9 cellular contexts compared by ENCODE assay signal in genomic region chr15:64843996-64844395, GRCh38. TPM values are rescaled to one million over a fixed set of nuclear protein-coding genes. Genes with fewer than 3 reads are reported as not detected.
DNase-seq lines count a peak whose midpoint lies in the region; ATAC-seq, FAIRE-seq and TF ChIP-seq lines count a peak whose summit lies in the region.
"Had no signal": no experiment of that assay in that cellular context is flagged by ENCODE, and none has a peak within 500 bp of the region (broad histone marks: within the 10 kb centered on the region; RNA-seq: fewer than 3 reads in every experiment).

No MANE protein-coding gene starts in this region.

- FAIRE-seq in H1 (lab: Jason Lieb, UNC), result no peak
- FAIRE-seq: pancreas had no signal

- H2BK20ac ChIP-seq in H1 (ENCODE audit: low read length), result no peak overlapping the region

- H3K56ac ChIP-seq in H1 (replicated peaks; ENCODE audit: insufficient read length, low read depth, low read length), result no peak overlapping the region

- H3K79me2 ChIP-seq in MM.1S (ENCODE audit: low read length) (peaks cover 72% of the 10 kb centered on the region), H1 (ENCODE audit: control insufficient read depth in 1 of 2, insufficient read depth in 2 of 2, low read length in 2 of 2) (peaks cover 4 to 66% of the 10 kb centered on the region in 2 experiments), neural progenitor cell (ENCODE audit: low read depth) (peaks cover 50% of the 10 kb centered on the region)

- H3K9me2 ChIP-seq in MM.1S (replicated peaks; ENCODE audit: insufficient read depth, low read length), result no peaks in the 10 kb centered on the region

- H3F3A ChIP-seq in MM.1S (ENCODE audit: insufficient read depth, low read length) (peaks cover 10% of the 10 kb centered on the region; the same call in 1 of the 2 replicates), neural progenitor cell (ENCODE audit: low read depth) (peaks cover 17% of the 10 kb centered on the region)

- H2BK15ac ChIP-seq in H1 (ENCODE audit: low read length), result no peak overlapping the region

- TF ChIP-seq RAD21 in H1 (IDR thresholded peaks at IDR 0.05 in 1 of 2, conservative IDR thresholded peaks at IDR 0.05 in 1 of 2; ENCODE audit: low read depth in 2 of 2, low read length in 2 of 2), result no peak

- H3K27me3 ChIP-seq in MM.1S (replicated peaks; ENCODE audit: insufficient read depth, low read length), result no peaks in the 10 kb centered on the region
- H3K27me3 ChIP-seq in H1 (replicated peaks in 1 of 4; ENCODE audit: control insufficient read depth in 3 of 4, extremely low read depth in 1 of 4, insufficient read depth in 3 of 4, low read length in 3 of 4), result no peaks in the 10 kb centered on the region
- H3K27me3 ChIP-seq in neural progenitor cell, result no peaks in the 10 kb centered on the region
- H3K27me3 ChIP-seq: pancreas had no signal

- no peak overlapping the region for H3K18ac ChIP-seq in H1 (ENCODE audit: extremely low read depth, low read length)

- H3K4me3 ChIP-seq in MM.1S (ENCODE audit: low read length) (peak overlapping the region; percentile 96), H1 (ENCODE audit: extremely low read depth in 1 of 4, insufficient read depth in 2 of 4, low read depth in 3 of 4, low read length in 4 of 4) (peak overlapping the region in 1 of 4 experiments; percentile 20; a peak in 1 of 8 replicates), neural progenitor cell (no peak overlapping the region)

- peak overlapping the region; percentile 99 for H3K4me2 ChIP-seq in MM.1S (ENCODE audit: low read depth, low read length)
- H3K4me2 ChIP-seq in H1 (ENCODE audit: insufficient read depth in 1 of 2, low read depth in 2 of 2, low read length in 2 of 2), result peak overlapping the region; percentile 24 to 98
- H3K4me2 ChIP-seq in neural progenitor cell, result peak overlapping the region; percentile 78

- H3K36me3 ChIP-seq in MM.1S (replicated peaks; ENCODE audit: insufficient read depth, low read length), result no peaks in the 10 kb centered on the region
- peaks cover 0 to 7% (median 5%) of the 10 kb centered on the region in 4 experiments; a peak in 2 of 8 replicates for H3K36me3 ChIP-seq in H1 (ENCODE audit: control insufficient read depth in 2 of 4, insufficient read depth in 4 of 4, low read length in 3 of 4)
- H3K36me3 ChIP-seq in neural progenitor cell, result no peaks in the 10 kb centered on the region
- H3K36me3 ChIP-seq: pancreas had no signal

- no peak overlapping the region for H2AK5ac ChIP-seq in H1 (ENCODE audit: low read depth, low read length)

- peaks cover 23% of the 10 kb centered on the region for H3K79me1 ChIP-seq in H1 (ENCODE audit: low read depth, low read length)

- H4K5ac ChIP-seq in H1 (ENCODE audit: insufficient read length, low read depth, low read length), result no peak overlapping the region

- H3K27ac Mint-ChIP-seq in neural progenitor cell, result no peak overlapping the region

- H2BK120ac ChIP-seq in H1 (replicated peaks; ENCODE audit: low read depth, low read length), result no peak overlapping the region

- no peak overlapping the region for H3K23ac ChIP-seq in H1 (ENCODE audit: insufficient read length)

- peaks cover 6% of the 10 kb centered on the region for H3K27me3 Mint-ChIP-seq in neural progenitor cell (ENCODE audit: insufficient read depth, low read depth)

- POLR2A ChIA-PET in H1 (lab: Charles Lee; ENCODE audit: partially characterized antibody), result interaction anchor here (1.0 to 3.0 kb wide), 17 partner anchors 11 to 104 kb away, joined by 3 to 11 read pairs (median 5); partner anchors contain the start of gene PIF1

- H3K9ac ChIP-seq in MM.1S (ENCODE audit: low read length) (peak overlapping the region; percentile 23; the same call in 1 of the 2 replicates), H1 (replicated peaks in 1 of 4; ENCODE audit: extremely low read depth in 1 of 4, low read depth in 3 of 4, low read length in 3 of 4) (no peak overlapping the region), neural progenitor cell (no peak overlapping the region)

- no peak overlapping the region for H3K4ac ChIP-seq in H1 (replicated peaks; ENCODE audit: insufficient read length, low read depth, low read length)

- no peak overlapping the region for H2AFZ ChIP-seq in MM.1S (ENCODE audit: low read length)
- H2AFZ ChIP-seq in H1 (ENCODE audit: low read length), result no peak overlapping the region
- H2AFZ ChIP-seq in neural progenitor cell (replicated peaks), result no peak overlapping the region

- DNase-seq in MM.1S (no peak), H1 (ENCODE audit: low read depth in 1 of 2, low spot score in 2 of 2) (no peak), neural progenitor cell (ENCODE audit: low spot score) (peak; percentile 1), anterior cingulate cortex (lab: John Stamatoyannopoulos, UW) (no peak), HuH-7 (ENCODE audit: low spot score) (no peak), middle frontal gyrus (ENCODE audit: extremely low spot score, low spot score) (no peak)

- H3K9me3 Mint-ChIP-seq in neural progenitor cell, result no peaks in the 10 kb centered on the region

- H3K9me3 ChIP-seq in MM.1S (replicated peaks; ENCODE audit: insufficient read depth, low read length) (no peaks in the 10 kb centered on the region), H1 (ENCODE audit: insufficient read depth in 2 of 2, low read depth in 1 of 2, low read length in 1 of 2) (no peaks in the 10 kb centered on the region), neural progenitor cell (ENCODE audit: low read depth) (no peaks in the 10 kb centered on the region)
- H3K9me3 ChIP-seq: pancreas had no signal

- H2BK5ac ChIP-seq in H1 (ENCODE audit: low read depth, low read length), result 0 out of 2 replicates have a peak overlapping the region, but pooled peaks have one; percentile 3

- TF ChIP-seq EP300 in H1 (IDR thresholded peaks at IDR 0.05; ENCODE audit: borderline replicate concordance in 1 of 2, low read depth in 2 of 2, low read length in 2 of 2), result no peak

- no peak overlapping the region for H4K91ac ChIP-seq in H1 (replicated peaks; ENCODE audit: insufficient read length, low read length)

- peak overlapping the region; percentile 47; the same call in 1 of the 2 replicates for H3K27ac ChIP-seq in C4-2B
- H3K27ac ChIP-seq in MM.1S (ENCODE audit: low read length), result peak overlapping the region; percentile 7; the same call in 1 of the 2 replicates
- H3K27ac ChIP-seq in H1 (ENCODE audit: low read depth, low read length), result no peak overlapping the region
- H3K27ac ChIP-seq in neural progenitor cell, result no peak overlapping the region

- peaks cover 45% of the 10 kb centered on the region for H3K4me1 Mint-ChIP-seq in neural progenitor cell

- no peaks in the 10 kb centered on the region; the same call in 1 of the 2 replicates for H4K20me1 ChIP-seq in MM.1S (ENCODE audit: insufficient read depth, low read length)
- peaks cover 14 to 28% of the 10 kb centered on the region in 2 experiments for H4K20me1 ChIP-seq in H1 (replicated peaks in 1 of 2; ENCODE audit: control insufficient read depth in 1 of 2, insufficient read depth in 2 of 2, low read length in 2 of 2)
- peaks cover 43% of the 10 kb centered on the region for H4K20me1 ChIP-seq in neural progenitor cell (ENCODE audit: low read depth)

- no peak overlapping the region for H3K14ac ChIP-seq in H1 (ENCODE audit: insufficient read length)

- no peak for TF ChIP-seq POLR2A in H1 (IDR thresholded peaks at IDR 0.05; ENCODE audit: control extremely low read depth in 1 of 2, low read depth in 2 of 2, low read length in 2 of 2)

- peaks cover 15% of the 10 kb centered on the region for H3K23me2 ChIP-seq in H1 (ENCODE audit: low read depth, low read length)

- H2BK12ac ChIP-seq in H1 (ENCODE audit: low read depth, low read length), result no peak overlapping the region

- H3K4me1 ChIP-seq in MM.1S (ENCODE audit: low read length) (peaks cover 15% of the 10 kb centered on the region), H1 (replicated peaks in 1 of 4; ENCODE audit: control insufficient read depth in 3 of 4, insufficient read depth in 4 of 4, low read length in 3 of 4) (peaks cover 16 to 30% (median 19%) of the 10 kb centered on the region in 4 experiments), neural progenitor cell (peaks cover 36% of the 10 kb centered on the region)

- no peak for TF ChIP-seq CTCF in C4-2B (conservative IDR thresholded peaks at IDR 0.05)
- TF ChIP-seq CTCF in MM.1S (IDR thresholded peaks at IDR 0.05; ENCODE audit: low read length), result no peak
- TF ChIP-seq CTCF in H1 (IDR thresholded peaks at IDR 0.05; ENCODE audit: control extremely low read depth in 1 of 3, insufficient read depth in 1 of 3, low read depth in 1 of 3, low read length in 3 of 3), result no peak
- no peak for TF ChIP-seq CTCF in neural progenitor cell (IDR thresholded peaks at IDR 0.05)

- CTCF ChIA-PET in H1 (lab: Charles Lee; ENCODE audit: partially characterized antibody), result interaction anchor here (0.6 to 1.4 kb wide), 5 partner anchors 38 to 1620 kb away, joined by 3 to 7 read pairs (median 4); no protein-coding TSS in a partner anchor

- H4K8ac ChIP-seq in H1 (ENCODE audit: extremely low read depth, insufficient read depth, low read length), result no peak overlapping the region; the same call in 1 of the 2 replicates

- H3K4me3 Mint-ChIP-seq in neural progenitor cell, result peak overlapping the region; percentile 52

- no peak for ATAC-seq in HG03354 (IDR thresholded peaks at IDR 0.05; ENCODE audit: poor library complexity, severe bottlenecking, unreplicated experiment)
- ATAC-seq: pancreas had no signal

- 79% methylated on average over 4 of the region's 4 CpGs; no CpG with 5 or more reads in 1 of the 2 experiments for WGBS in H1 (ENCODE audit: extremely low coverage in 1 of 2, insufficient coverage in 1 of 2, insufficient read length in 1 of 2, insufficient replicate concordance in 2 of 2, low coverage in 1 of 2, low lambda C conversion rate in 2 of 2, missing lambda C conversion rate in 1 of 2), 2 experiments

- H3K36me3 Mint-ChIP-seq in neural progenitor cell, result peaks cover 12% of the 10 kb centered on the region

RNA-seq across cellular contexts. Expression of gene PLEKHO2, which starts 2.3 kb away (rescaled TPM):
- 20.1 and 20.3 TPM in 2 replicates for total RNA-seq in H1 (2021; fragmentation: NEBNext Ultra II Directional; extraction: Animal tissue kit (Norgen Biotek cat#: 25700))
- polyA plus RNA-seq in H1 (2011; rRNA removed), result 16.9 and 19.7 TPM in 2 replicates
- polyA plus RNA-seq in H1 (2011; cell fraction: cytosol; rRNA removed), result 16.6 TPM
- polyA plus RNA-seq in H1 (2011; cell fraction: nucleus; rRNA removed), result 31.1 TPM
- 18.9 to 22.4 TPM (median 21.2 TPM) in 4 replicates for polyA plus RNA-seq in H1 (2012, experiment 1 of 2)
- 20.6 TPM for polyA plus RNA-seq in H1 (2012, experiment 2 of 2)
- polyA plus RNA-seq in H1 (2013, experiment 1 of 2), result 12.5 TPM
- 12.7 TPM for polyA plus RNA-seq in H1 (2013, experiment 2 of 2)
- polyA minus RNA-seq in H1 (2011; rRNA and poly(A)+ RNA removed), result 13.3 and 19.6 TPM in 2 replicates
- polyA minus RNA-seq in H1 (2011; cell fraction: cytosol; rRNA and poly(A)+ RNA removed), result 14.6 TPM
- 11.1 TPM for polyA minus RNA-seq in H1 (2011; cell fraction: nucleus; rRNA and poly(A)+ RNA removed)
- 7.7 and 15.7 TPM in 2 replicates for total RNA-seq in neural progenitor cell (ENCODE audit: low replicate concordance)

RNA-seq across cellular contexts. Expression of gene PIF1, which starts 18.5 kb away (rescaled TPM):
- 136 and 138 TPM in 2 replicates for total RNA-seq in H1 (2021; fragmentation: NEBNext Ultra II Directional; extraction: Animal tissue kit (Norgen Biotek cat#: 25700))
- 73.3 and 109 TPM in 2 replicates for polyA plus RNA-seq in H1 (2011; rRNA removed)
- polyA plus RNA-seq in H1 (2011; cell fraction: cytosol; rRNA removed), result 187 TPM
- 354 TPM for polyA plus RNA-seq in H1 (2011; cell fraction: nucleus; rRNA removed)
- 86.6 to 119 TPM (median 110 TPM) in 4 replicates for polyA plus RNA-seq in H1 (2012, experiment 1 of 2)
- 48.2 TPM for polyA plus RNA-seq in H1 (2012, experiment 2 of 2)
- polyA plus RNA-seq in H1 (2013, experiment 1 of 2), result 97.6 TPM
- polyA plus RNA-seq in H1 (2013, experiment 2 of 2), result 85.4 TPM
- 36.6 and 38.3 TPM in 2 replicates for polyA minus RNA-seq in H1 (2011; rRNA and poly(A)+ RNA removed)
- polyA minus RNA-seq in H1 (2011; cell fraction: cytosol; rRNA and poly(A)+ RNA removed), result 57.2 TPM
- 83.5 TPM for polyA minus RNA-seq in H1 (2011; cell fraction: nucleus; rRNA and poly(A)+ RNA removed)
- total RNA-seq in neural progenitor cell (ENCODE audit: low replicate concordance), result 50.8 and 111 TPM in 2 replicates

Comparison
In these comparisons a context has a peak if more than half of its experiments do, and no peak if none do; other contexts are left out.
1. H3K27ac ChIP-seq: peak in C4-2B (single experiment) and MM.1S (single experiment); none in H1 (single experiment) and neural progenitor cell (single experiment).
2. Peak in every context shown above with its lines, with median percentiles within 50 percentile points of each other: H3K4me2 ChIP-seq.